Comparison of ENCODE assay signal across 22 cellular contexts in genomic region chr1:33047839-33048305, GRCh38. TPM values are rescaled to one million over a fixed set of nuclear protein-coding genes. Genes with fewer than 3 reads are reported as not detected.
DNase-seq lines count a peak whose midpoint lies in the region; ATAC-seq, FAIRE-seq and TF ChIP-seq lines count a peak whose summit lies in the region.
"Had no signal": no experiment of that assay in that cellular context is flagged by ENCODE, and none has a peak within 500 bp of the region (broad histone marks: within the 10 kb centered on the region; RNA-seq: fewer than 3 reads in every experiment).

No MANE protein-coding gene starts in this region.

- intact Hi-C loops in dendritic cell treated with granulocyte-macrophage colony-stimulating factor and Interleukin-4, amounts not matched to agents 40 ng/mL and 50 ng/mL, for 4 days (cut with micrococcal nuclease), result no loop called here
- intact Hi-C loops in HepG2 (cut with micrococcal nuclease; ENCODE audit: unreplicated experiment), result no loop called here

- no peak overlapping the region for H3K4me3 Mint-ChIP-seq in dendritic cell treated with granulocyte-macrophage colony-stimulating factor and Interleukin-4, amounts not matched to agents 40 ng/mL and 50 ng/mL, for 4 days
- H3K4me3 Mint-ChIP-seq: CD8-positive, alpha-beta T cell; endodermal cell; T-helper 17 cell had no signal

- H3K4me1 ChIP-seq in ACC112 (ENCODE audit: control insufficient read depth, insufficient read depth, low read length, unreplicated experiment) (peaks cover 17% of the 10 kb centered on the region), HepG2 (ENCODE audit: insufficient read depth, low read length) (peaks cover 76% of the 10 kb centered on the region)

- 50% methylated on average over 2 of the region's 2 CpGs for WGBS in HepG2 (ENCODE audit: low lambda C conversion rate)

- no peak for ATAC-seq in HepG2
- ATAC-seq in GM21528 (IDR thresholded peaks at IDR 0.05; ENCODE audit: low FRiP score, unreplicated experiment), result no peak
- ATAC-seq: activated naive CD4-positive, alpha-beta T cell treated with anti-CD3 and anti-CD28 coated beads, Interleukin-2, amount 50 U/mL, for 72 hours; CD8-positive, alpha-beta T cell; GM12878; T-helper 17 cell had no signal

- in situ Hi-C loops in HepG2 (cut with HindIII; ENCODE audit: extremely low pct_ligation_motif_present, low pct_unique_long_range_greater_than_20kb), result no loop called here

- POLR2A ChIA-PET in HepG2 (lab: Yijun Ruan, JAX), result no interaction called here

- no peaks in the 10 kb centered on the region for H3K27me3 Mint-ChIP-seq in dendritic cell treated with granulocyte-macrophage colony-stimulating factor and Interleukin-4, amounts not matched to agents 40 ng/mL and 50 ng/mL, for 4 days

- no peaks in the 10 kb centered on the region for H3K79me2 ChIP-seq in ACC112 (ENCODE audit: control insufficient read depth, insufficient read depth, low read length, unreplicated experiment)
- H3K79me2 ChIP-seq in HepG2 (ENCODE audit: insufficient read depth, low read length), result no peaks in the 10 kb centered on the region

- H3K4me2 ChIP-seq in HepG2 (ENCODE audit: low read depth, low read length), result peak overlapping the region; percentile 18; the same call in 1 of the 2 replicates

- FAIRE-seq in HepG2 (lab: Jason Lieb, UNC), result no peak
- FAIRE-seq: A204.1, GM12878, H54, islet of Langerhans had no signal

- H2AFZ ChIP-seq in ACC112 (ENCODE audit: low read length, unreplicated experiment), result no peak overlapping the region
- no peak overlapping the region for H2AFZ ChIP-seq in HepG2 (ENCODE audit: low read length)

- TF ChIP-seq EP300 in HepG2 (IDR thresholded peaks at IDR 0.05; ENCODE audit: low read depth in 2 of 2, low read length in 2 of 2), result no peak
- no peak for TF ChIP-seq EP300 in HepG2 (CRISPR knock-in tag; IDR thresholded peaks at IDR 0.05; ENCODE audit: borderline replicate concordance)

- H3K4me3 ChIP-seq in ACC112 (ENCODE audit: low read depth, low read length) (no peak overlapping the region), HepG2 (replicated peaks in 1 of 3; ENCODE audit: insufficient read depth in 1 of 3, low read depth in 2 of 3, low read length in 3 of 3) (no peak overlapping the region)
- H3K4me3 ChIP-seq: cardiac muscle cell, GM12878 had no signal

- no TSS peak for BruUV-seq in HepG2 (replicated peaks; lab: Mats Ljungman, UMichigan)

- peak overlapping the region; percentile 82 for H3K27ac Mint-ChIP-seq in dendritic cell treated with granulocyte-macrophage colony-stimulating factor and Interleukin-4, amounts not matched to agents 40 ng/mL and 50 ng/mL, for 4 days
- H3K27ac Mint-ChIP-seq: activated naive CD4-positive, alpha-beta T cell treated with anti-CD3 and anti-CD28 coated beads, Interleukin-2, amount 50 U/mL, for 72 hours; CD8-positive, alpha-beta T cell; endodermal cell; T-helper 17 cell had no signal

- H4K20me1 ChIP-seq in HepG2 (ENCODE audit: insufficient read depth, low read length), result no peaks in the 10 kb centered on the region

- DNase-seq in NCI-H226 (peak; percentile 50), HepG2 (ENCODE audit: low spot score) (no peak), nucleus accumbens (lab: John Stamatoyannopoulos, UW) (no peak), MV-4-11 (lab: John Stamatoyannopoulos, UW) (no peak)
- no peak for DNase-seq in activated CD8-positive, alpha-beta memory T cell treated with anti-CD3 and anti-CD28 coated beads, Interleukin-2, amount 50 U/mL, for 48 hours
- DNase-seq: activated CD4-positive, alpha-beta T cell treated with anti-CD3 and anti-CD28 coated beads for 1 hour; CD8-positive, alpha-beta T cell; endodermal cell; NCI-H1105 treated with DMSO at 0.1 percent for 48 hours; NCI-H2171 treated with DMSO at 0.1 percent for 48 hours; Right ventricle myocardium superior; stimulated activated CD4-positive, alpha-beta T cell treated with anti-CD3 and anti-CD28 coated beads, Interleukin-4, amount 100 ng/mL, for 24 hours; T-helper 17 cell had no signal

- TF ChIP-seq CTCF in HepG2 (CRISPR knock-in tag; IDR thresholded peaks at IDR 0.05), result no peak

- peaks cover 78% of the 10 kb centered on the region for H3K4me1 Mint-ChIP-seq in dendritic cell treated with granulocyte-macrophage colony-stimulating factor and Interleukin-4, amounts not matched to agents 40 ng/mL and 50 ng/mL, for 4 days (ENCODE audit: low read depth)

- no peaks in the 10 kb centered on the region for H3K9me3 Mint-ChIP-seq in dendritic cell treated with granulocyte-macrophage colony-stimulating factor and Interleukin-4, amounts not matched to agents 40 ng/mL and 50 ng/mL, for 4 days
- H3K9me3 Mint-ChIP-seq: activated naive CD4-positive, alpha-beta T cell treated with anti-CD3 and anti-CD28 coated beads, Interleukin-2, amount 50 U/mL, for 72 hours; CD8-positive, alpha-beta T cell had no signal

- H3K27me3 ChIP-seq in ACC112 (ENCODE audit: insufficient read depth, low read length), result no peaks in the 10 kb centered on the region
- no peaks in the 10 kb centered on the region for H3K27me3 ChIP-seq in HepG2 (ENCODE audit: control insufficient read depth in 1 of 2, insufficient read depth in 2 of 2, low read length in 2 of 2)
- H3K27me3 ChIP-seq: cardiac muscle cell had no signal

- H3K36me3 ChIP-seq in ACC112 (ENCODE audit: insufficient read depth, low read length) (no peaks in the 10 kb centered on the region), HepG2 (replicated peaks in 1 of 2; ENCODE audit: control insufficient read depth in 1 of 2, insufficient read depth in 2 of 2, low read length in 2 of 2) (no peaks in the 10 kb centered on the region)
- H3K36me3 ChIP-seq: cardiac muscle cell had no signal

- no peak overlapping the region for H3K9ac ChIP-seq in HepG2 (ENCODE audit: insufficient read depth, low read depth, low read length)

- H3K27ac ChIP-seq in ACC112 (ENCODE audit: low read depth, low read length) (peak overlapping the region; percentile 50; the same call in 1 of the 2 replicates), HepG2 (ENCODE audit: extremely low read length, insufficient read depth, low read length) (no peak overlapping the region)
- H3K27ac ChIP-seq: cardiac muscle cell had no signal

- no peak for TF ChIP-seq RAD21 in HepG2 (CRISPR knock-in tag; IDR thresholded peaks at IDR 0.05)

- H3K36me3 Mint-ChIP-seq in dendritic cell treated with granulocyte-macrophage colony-stimulating factor and Interleukin-4, amounts not matched to agents 40 ng/mL and 50 ng/mL, for 4 days (ENCODE audit: low read depth), result no peaks in the 10 kb centered on the region
- H3K36me3 Mint-ChIP-seq: activated naive CD4-positive, alpha-beta T cell treated with anti-CD3 and anti-CD28 coated beads, Interleukin-2, amount 50 U/mL, for 72 hours; CD8-positive, alpha-beta T cell had no signal

- no peak for TF ChIP-seq POLR2A in HepG2 (IDR thresholded peaks at IDR 0.05; ENCODE audit: insufficient read depth in 1 of 2, low read depth in 2 of 2, low read length in 2 of 2)

- CTCF ChIA-PET in HepG2 (lab: Yijun Ruan, JAX; ENCODE audit: low intra/inter-chr PET ratio, low total read pairs), result no interaction called here

- no peaks in the 10 kb centered on the region for H3K9me3 ChIP-seq in HepG2 (ENCODE audit: low read length)

RNA-seq across cellular contexts. Expression of gene AK2, which starts 11.2 kb away (rescaled TPM):
- 188 and 241 TPM in 2 replicates for total RNA-seq in HepG2 (2016; rRNA removed; fragmentation: Illumina TruSeq; extraction: Trizol)
- total RNA-seq in HepG2 (2016; cell fraction: cytosol; rRNA removed; fragmentation: Illumina TruSeq; extraction: Trizol; ENCODE audit: low read depth), result 52.1 and 74.6 TPM in 2 replicates
- 187 and 275 TPM in 2 replicates for total RNA-seq in HepG2 (2016; cell fraction: insoluble cytoplasmic fraction; rRNA removed; fragmentation: Illumina TruSeq; extraction: Trizol)
- total RNA-seq in HepG2 (2016; cell fraction: membrane; rRNA removed; fragmentation: Illumina TruSeq; extraction: Trizol), result 66.1 and 71.1 TPM in 2 replicates
- total RNA-seq in HepG2 (2016; cell fraction: nucleus; rRNA removed; fragmentation: Illumina TruSeq; extraction: Trizol), result 105 and 106 TPM in 2 replicates
- polyA plus RNA-seq in HepG2 (2011; rRNA removed), result 163 and 170 TPM in 2 replicates
- polyA plus RNA-seq in HepG2 (2011; cell fraction: cytosol; rRNA removed), result 225 and 227 TPM in 2 replicates
- 171 and 188 TPM in 2 replicates for polyA plus RNA-seq in HepG2 (2011; cell fraction: nucleus; rRNA removed)
- 124 and 158 TPM in 2 replicates for polyA plus RNA-seq in HepG2 (2012)
- 51.9 and 61.1 TPM in 2 replicates for polyA plus RNA-seq in HepG2 (2016; cell fraction: cytosol; fragmentation: Illumina TruSeq; extraction: Trizol; ENCODE audit: low read depth)
- polyA plus RNA-seq in HepG2 (2016; cell fraction: insoluble cytoplasmic fraction; fragmentation: Illumina TruSeq; extraction: Trizol; ENCODE audit: low read depth), result 273 and 291 TPM in 2 replicates
- polyA plus RNA-seq in HepG2 (2016; cell fraction: membrane; fragmentation: Illumina TruSeq; extraction: Trizol; ENCODE audit: low read depth), result 58.4 and 63.7 TPM in 2 replicates
- 152 and 193 TPM in 2 replicates for polyA plus RNA-seq in HepG2 (2016; cell fraction: nucleus; fragmentation: Illumina TruSeq; extraction: Trizol; ENCODE audit: insufficient read depth, low read depth)
- 55.0 and 146 TPM in 2 replicates for polyA minus RNA-seq in HepG2 (2011; rRNA and poly(A)+ RNA removed; ENCODE audit: low replicate concordance)
- 54.3 and 66.4 TPM in 2 replicates for polyA minus RNA-seq in HepG2 (2011; cell fraction: cytosol; rRNA and poly(A)+ RNA removed)
- 96.8 and 148 TPM in 2 replicates for polyA minus RNA-seq in HepG2 (2011; cell fraction: nucleus; rRNA and poly(A)+ RNA removed)

RNA-seq across cellular contexts. Expression of gene AZIN2, which starts 33.1 kb away (rescaled TPM):
- 1.5 and 1.7 TPM in 2 replicates for total RNA-seq in HepG2 (2016; rRNA removed; fragmentation: Illumina TruSeq; extraction: Trizol)
- 1.1 and 1.3 TPM in 2 replicates for total RNA-seq in HepG2 (2016; cell fraction: cytosol; rRNA removed; fragmentation: Illumina TruSeq; extraction: Trizol; ENCODE audit: low read depth)
- 1.1 and 2.1 TPM in 2 replicates for total RNA-seq in HepG2 (2016; cell fraction: insoluble cytoplasmic fraction; rRNA removed; fragmentation: Illumina TruSeq; extraction: Trizol)
- total RNA-seq in HepG2 (2016; cell fraction: membrane; rRNA removed; fragmentation: Illumina TruSeq; extraction: Trizol), result 1.9 and 3.3 TPM in 2 replicates
- 3.3 and 3.6 TPM in 2 replicates for total RNA-seq in HepG2 (2016; cell fraction: nucleus; rRNA removed; fragmentation: Illumina TruSeq; extraction: Trizol)
- 3.5 and 5.7 TPM in 2 replicates for polyA plus RNA-seq in HepG2 (2011; rRNA removed)
- polyA plus RNA-seq in HepG2 (2011; cell fraction: cytosol; rRNA removed), result 5.0 and 5.9 TPM in 2 replicates
- 11.6 and 12.5 TPM in 2 replicates for polyA plus RNA-seq in HepG2 (2011; cell fraction: nucleus; rRNA removed)
- polyA plus RNA-seq in HepG2 (2012), result 2.4 TPM in 2 replicates
- polyA plus RNA-seq in HepG2 (2016; cell fraction: cytosol; fragmentation: Illumina TruSeq; extraction: Trizol; ENCODE audit: low read depth), result 1.2 and 2.1 TPM in 2 replicates
- 1.7 and 1.8 TPM in 2 replicates for polyA plus RNA-seq in HepG2 (2016; cell fraction: insoluble cytoplasmic fraction; fragmentation: Illumina TruSeq; extraction: Trizol; ENCODE audit: low read depth)
- 1.5 and 3.1 TPM in 2 replicates for polyA plus RNA-seq in HepG2 (2016; cell fraction: membrane; fragmentation: Illumina TruSeq; extraction: Trizol; ENCODE audit: low read depth)
- polyA plus RNA-seq in HepG2 (2016; cell fraction: nucleus; fragmentation: Illumina TruSeq; extraction: Trizol; ENCODE audit: insufficient read depth, low read depth), result 3.6 and 5.6 TPM in 2 replicates
- polyA minus RNA-seq in HepG2 (2011; rRNA and poly(A)+ RNA removed; ENCODE audit: low replicate concordance), result 0.12 and 8.6 TPM in 2 replicates
- 2.1 and 3.6 TPM in 2 replicates for polyA minus RNA-seq in HepG2 (2011; cell fraction: cytosol; rRNA and poly(A)+ RNA removed)
- 8.3 and 8.8 TPM in 2 replicates for polyA minus RNA-seq in HepG2 (2011; cell fraction: nucleus; rRNA and poly(A)+ RNA removed)
